Comparison of ENCODE assay signal across 8 cellular contexts in the genomic region with DNA sequence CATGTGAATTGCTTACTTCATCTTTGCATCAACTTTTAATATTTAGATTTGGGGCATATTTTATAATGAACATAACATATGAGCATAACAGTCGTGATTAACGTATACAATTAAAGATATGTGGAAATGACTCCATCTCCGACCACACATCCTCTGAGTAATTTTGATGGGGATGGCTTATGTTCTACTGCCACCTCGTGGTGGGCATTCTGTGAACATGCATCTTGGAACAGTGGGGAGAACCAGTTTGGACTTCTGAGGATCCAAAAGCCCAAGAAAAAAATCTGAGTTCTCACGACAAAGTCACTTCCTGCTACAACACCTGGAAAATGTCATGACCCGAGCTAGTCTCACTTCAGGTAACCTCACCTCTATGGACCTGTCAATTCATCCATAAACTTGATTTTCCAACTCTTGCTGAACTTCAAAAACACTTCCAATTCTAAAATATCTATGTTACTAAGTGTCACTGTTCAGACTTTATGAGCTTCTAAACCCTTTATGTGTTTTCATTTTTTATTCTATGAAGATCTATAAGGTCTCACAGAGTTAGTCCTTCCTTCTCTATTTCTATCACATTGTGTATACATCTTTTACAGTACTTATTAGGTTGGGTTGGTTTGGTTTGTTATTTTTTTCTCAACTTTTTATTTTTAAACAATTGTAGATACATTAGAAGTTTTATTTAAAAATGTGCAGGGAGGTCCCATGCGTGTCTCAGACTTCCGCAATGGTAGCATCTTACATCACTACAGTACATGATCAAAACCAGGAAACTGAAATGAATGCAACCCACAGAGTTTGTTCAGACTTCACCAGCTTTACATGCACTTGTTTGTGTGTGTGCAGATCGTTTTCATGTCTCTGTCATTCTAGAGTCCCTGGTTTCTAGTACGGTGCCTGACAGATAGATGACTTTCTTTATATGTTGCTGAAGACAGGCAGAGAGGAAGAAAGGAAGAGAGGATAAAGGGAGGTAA. TPM values are rescaled to one million over a fixed set of nuclear protein-coding genes. Genes with fewer than 3 reads are reported as not detected.
DNase-seq lines count a peak whose midpoint lies in the region; ATAC-seq lines count a peak whose summit lies in the region.

No MANE protein-coding gene starts in this region.

- peak; percentile 77 for ATAC-seq in HG03103 (IDR thresholded peaks at IDR 0.05; ENCODE audit: low read depth, unreplicated experiment)
- peak; percentile 96 for ATAC-seq in left lobe of liver

- DNase-seq in NOMO-1 (lab: John Stamatoyannopoulos, UW; ENCODE audit: unreplicated experiment in 2 of 2) (peak; percentile 17 to 51), NOMO-1 treated with dmso at 0.1 percent for 144 hours (lab: John Stamatoyannopoulos, UW; ENCODE audit: unreplicated experiment) (no peak), NCI-H226 (peak; percentile 27), cerebellar cortex (ENCODE audit: low spot score) (peak; percentile 67), left lobe of liver (ENCODE audit: low spot score) (peak; percentile 67)
- DNase-seq in activated CD4-positive, CD25-positive, alpha-beta regulatory T cell treated with anti-CD3 and anti-CD28 coated beads, Interleukin-2, amount 50 U/mL, for 72 hours, result peak; percentile 70
- peak; percentile 36 to 45 (median 38) for DNase-seq in stimulated activated CD4-positive, alpha-beta T cell treated with anti-CD3 and anti-CD28 coated beads, TNF-alpha, amount 100 ng/mL, for 4 hours (ENCODE audit: low read depth in 3 of 3)

RNA-seq across cellular contexts. Expression of a gene that starts 38.2 kb away (rescaled TPM):
- 15.1 TPM for total RNA-seq in left lobe of liver

RNA-seq across cellular contexts. Expression of a gene that starts 53.1 kb away (rescaled TPM):
- not detected for total RNA-seq in left lobe of liver
